In genomic region chr2:150859872-150860271, GRCh38 we compare ENCODE assay signal across 19 cellular contexts.
DNase-seq lines count a peak whose midpoint lies in the region; FAIRE-seq and TF ChIP-seq lines count a peak whose summit lies in the region.
"Had no signal": no experiment of that assay in that cellular context is flagged by ENCODE, and none has a peak within 500 bp of the region (broad histone marks: within the 10 kb centered on the region; RNA-seq: fewer than 3 reads in every experiment).

No MANE protein-coding gene starts in this region.

- TF ChIP-seq CTCF in endodermal cell (conservative IDR thresholded peaks at IDR 0.05) (no peak), neural crest cell (conservative IDR thresholded peaks at IDR 0.05) (no peak)

- no peak overlapping the region for H3K27ac Mint-ChIP-seq in endodermal cell
- peak overlapping the region; percentile 27 for H3K27ac Mint-ChIP-seq in neural crest cell (ENCODE audit: unreplicated experiment)
- H3K27ac Mint-ChIP-seq: CD4-positive, CD25-positive, alpha-beta regulatory T cell; T-cell had no signal

- no peak for TF ChIP-seq POLR2A in GM12892 (IDR thresholded peaks at IDR 0.05; ENCODE audit: low read depth, low read length)

- no peak for FAIRE-seq in GM12892 (lab: Jason Lieb, UNC)
- FAIRE-seq: GM19239, K562 had no signal

- peaks cover 11% of the 10 kb centered on the region for H3K9me3 Mint-ChIP-seq in endodermal cell
- H3K9me3 Mint-ChIP-seq in neural crest cell, result peaks cover 19% of the 10 kb centered on the region

- DNase-seq in HAP-1 (ENCODE audit: low spot score in 2 of 2), result peak; percentile 27 to 47
- DNase-seq in NCI-H69 (lab: John Stamatoyannopoulos, UW), result peak; percentile 33
- DNase-seq in endodermal cell, result peak; percentile 43
- no peak for DNase-seq in neural crest cell (ENCODE audit: low read depth, low spot score)
- DNase-seq in ACHN, result no peak
- DNase-seq in stimulated activated naive CD4-positive, alpha-beta T cell treated with Interleukin-2 at 50 U/mL for 16 hours (lab: John Stamatoyannopoulos, UW), result no peak
- DNase-seq in NCI-H524 (lab: John Stamatoyannopoulos, UW), result no peak
- DNase-seq in GM12892 (ENCODE audit: insufficient read length), result no peak
- DNase-seq: CD4-positive, CD25-positive, alpha-beta regulatory T cell; DND-41; MV-4-11; NCI-H146; NCI-H510A; SHP77; T-cell had no signal

- H3K4me1 Mint-ChIP-seq in endodermal cell (peaks cover 6% of the 10 kb centered on the region), neural crest cell (peaks cover 17% of the 10 kb centered on the region)
- H3K4me1 Mint-ChIP-seq: CD4-positive, CD25-positive, alpha-beta regulatory T cell; T-cell had no signal

- H3K4me1 ChIP-seq in HAP-1, result peaks cover 6% of the 10 kb centered on the region
- no peaks in the 10 kb centered on the region for H3K4me1 ChIP-seq in endodermal cell (ENCODE audit: control insufficient read depth, insufficient read depth, low read length)

- in situ Hi-C loops in HAP-1 (cut with MboI; ENCODE audit: low sequenced_read_pairs), result no loop called here
- in situ Hi-C loops in ACHN (cut with HindIII; ENCODE audit: low pct_ligation_motif_present, low pct_unique_long_range_greater_than_20kb, low sequenced_read_pairs), result no loop called here

- H3K4me3 Mint-ChIP-seq in endodermal cell, result no peak overlapping the region
- H3K4me3 Mint-ChIP-seq in neural crest cell, result no peak overlapping the region
- H3K4me3 Mint-ChIP-seq: CD4-positive, CD25-positive, alpha-beta regulatory T cell; T-cell had no signal

- no peaks in the 10 kb centered on the region for H3K36me3 ChIP-seq in HAP-1 (replicated peaks)
- no peaks in the 10 kb centered on the region for H3K36me3 ChIP-seq in endodermal cell (ENCODE audit: control insufficient read depth, insufficient read depth, low read length)

- H3K36me3 Mint-ChIP-seq in endodermal cell (ENCODE audit: low read depth), result no peaks in the 10 kb centered on the region
- peaks cover 14% of the 10 kb centered on the region for H3K36me3 Mint-ChIP-seq in neural crest cell (ENCODE audit: low read depth)
- H3K36me3 Mint-ChIP-seq: CD4-positive, CD25-positive, alpha-beta regulatory T cell; T-cell had no signal

- H3K27ac ChIP-seq in endodermal cell (ENCODE audit: low read depth, low read length), result peak overlapping the region; percentile 8
- H3K27ac ChIP-seq: HL-60, RWPE1 had no signal

- H3K4me3 ChIP-seq in HAP-1 (no peak overlapping the region), endodermal cell (ENCODE audit: low read length) (no peak overlapping the region)
- H3K4me3 ChIP-seq: K562 had no signal

- H3K27me3 ChIP-seq in HAP-1 (ENCODE audit: low read depth) (no peaks in the 10 kb centered on the region), endodermal cell (ENCODE audit: control insufficient read depth, insufficient read depth, low read length, poor library complexity, severe bottlenecking) (no peaks in the 10 kb centered on the region)

- no peaks in the 10 kb centered on the region for H3K27me3 Mint-ChIP-seq in endodermal cell (ENCODE audit: insufficient read depth)
- no peaks in the 10 kb centered on the region for H3K27me3 Mint-ChIP-seq in neural crest cell (ENCODE audit: low read depth)
- H3K27me3 Mint-ChIP-seq: CD4-positive, CD25-positive, alpha-beta regulatory T cell had no signal

- H3K9me3 ChIP-seq in HAP-1 (no peaks in the 10 kb centered on the region), endodermal cell (ENCODE audit: control insufficient read depth, low read length) (peaks cover 20% of the 10 kb centered on the region)

- no peak overlapping the region for H3K9ac ChIP-seq in endodermal cell (ENCODE audit: extremely low read depth, low read length, poor library complexity, severe bottlenecking)

Comparison
In these comparisons a context has a peak if more than half of its experiments do, and no peak if none do; other contexts are left out.
1. DNase-seq: peak in HAP-1 (2 of 2), NCI-H69 (single experiment) and endodermal cell (single experiment); none in neural crest cell (single experiment), ACHN (single experiment), stimulated activated naive CD4-positive, alpha-beta T cell treated with Interleukin-2 at 50 U/mL for 16 hours (single experiment), NCI-H524 (0 of 2) and GM12892 (single experiment).